ENCODE assay signal across 1 cellular context in the genomic region with DNA sequence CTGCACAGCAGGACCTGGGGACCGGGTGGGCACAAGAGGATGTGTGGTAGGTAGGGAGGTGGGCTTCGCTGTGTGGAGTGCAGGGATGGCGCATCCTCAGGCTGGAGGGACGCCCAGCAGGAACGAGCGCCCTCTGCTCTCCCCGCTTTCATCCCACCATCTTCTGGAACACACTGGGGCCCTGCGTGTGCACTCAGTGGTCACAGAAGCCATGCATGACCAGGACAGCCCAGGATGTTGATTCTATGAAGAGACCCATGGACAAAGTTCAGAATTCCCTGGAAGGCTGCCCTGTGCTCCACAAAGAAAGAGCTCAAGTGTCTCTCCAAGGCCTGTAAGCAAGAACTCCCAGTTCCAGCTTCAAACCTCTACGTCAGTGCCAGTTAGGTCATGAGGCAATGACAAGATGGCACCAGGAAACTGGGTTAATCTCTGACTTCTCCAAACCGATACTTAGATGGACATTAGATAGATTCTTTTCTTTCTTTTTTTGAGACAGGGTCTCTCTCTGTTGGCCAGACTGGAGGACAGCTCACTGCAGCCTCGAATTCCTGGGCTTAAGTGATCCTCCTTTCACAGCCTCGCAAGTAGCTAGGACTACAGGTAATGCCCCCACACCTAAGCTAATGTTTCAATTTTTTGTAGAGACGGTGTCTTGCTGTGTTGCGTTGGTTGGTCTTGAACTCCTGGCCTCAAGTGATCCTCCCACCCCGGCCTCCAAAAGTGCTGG.
TF ChIP-seq lines count a peak whose summit lies in the region.

No MANE protein-coding gene starts in this region.

TF ChIP-seq in liver, 16 proteins besides CTCF, POLR2A, EP300 and RAD21:
- TF ChIP-seq TAF1 (conservative IDR thresholded peaks at IDR 0.05) (peak; percentile 49), YY1 (IDR thresholded peaks at IDR 0.05) (peak; percentile 88), SP1 (IDR thresholded peaks at IDR 0.05) (peak; percentile 96), FOXA2 (IDR thresholded peaks at IDR 0.05) (peak; percentile 88), EGR1 (IDR thresholded peaks at IDR 0.05; ENCODE audit: low read depth in 2 of 2) (peak; percentile 21 to 42), JUND (IDR thresholded peaks at IDR 0.05) (peak; percentile 81 to 83), HNF4G (IDR thresholded peaks at IDR 0.05) (peak; percentile 88), NR2F2 (IDR thresholded peaks at IDR 0.05) (peak; percentile 81), FOXA1 (IDR thresholded peaks at IDR 0.05) (peak; percentile 84), GABPA (IDR thresholded peaks at IDR 0.05 in 1 of 2, conservative IDR thresholded peaks at IDR 0.05 in 1 of 2) (no peak), RXRA (IDR thresholded peaks at IDR 0.05) (peak; percentile 90 to 95), HNF4A (conservative IDR thresholded peaks at IDR 0.05) (peak; percentile 95 to 96)
- TF ChIP-seq, protein P1, sequence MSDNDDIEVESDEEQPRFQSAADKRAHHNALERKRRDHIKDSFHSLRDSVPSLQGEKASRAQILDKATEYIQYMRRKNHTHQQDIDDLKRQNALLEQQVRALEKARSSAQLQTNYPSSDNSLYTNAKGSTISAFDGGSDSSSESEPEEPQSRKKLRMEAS (IDR thresholded peaks at IDR 0.05), result peak; percentile 79
- TF ChIP-seq, protein P2, sequence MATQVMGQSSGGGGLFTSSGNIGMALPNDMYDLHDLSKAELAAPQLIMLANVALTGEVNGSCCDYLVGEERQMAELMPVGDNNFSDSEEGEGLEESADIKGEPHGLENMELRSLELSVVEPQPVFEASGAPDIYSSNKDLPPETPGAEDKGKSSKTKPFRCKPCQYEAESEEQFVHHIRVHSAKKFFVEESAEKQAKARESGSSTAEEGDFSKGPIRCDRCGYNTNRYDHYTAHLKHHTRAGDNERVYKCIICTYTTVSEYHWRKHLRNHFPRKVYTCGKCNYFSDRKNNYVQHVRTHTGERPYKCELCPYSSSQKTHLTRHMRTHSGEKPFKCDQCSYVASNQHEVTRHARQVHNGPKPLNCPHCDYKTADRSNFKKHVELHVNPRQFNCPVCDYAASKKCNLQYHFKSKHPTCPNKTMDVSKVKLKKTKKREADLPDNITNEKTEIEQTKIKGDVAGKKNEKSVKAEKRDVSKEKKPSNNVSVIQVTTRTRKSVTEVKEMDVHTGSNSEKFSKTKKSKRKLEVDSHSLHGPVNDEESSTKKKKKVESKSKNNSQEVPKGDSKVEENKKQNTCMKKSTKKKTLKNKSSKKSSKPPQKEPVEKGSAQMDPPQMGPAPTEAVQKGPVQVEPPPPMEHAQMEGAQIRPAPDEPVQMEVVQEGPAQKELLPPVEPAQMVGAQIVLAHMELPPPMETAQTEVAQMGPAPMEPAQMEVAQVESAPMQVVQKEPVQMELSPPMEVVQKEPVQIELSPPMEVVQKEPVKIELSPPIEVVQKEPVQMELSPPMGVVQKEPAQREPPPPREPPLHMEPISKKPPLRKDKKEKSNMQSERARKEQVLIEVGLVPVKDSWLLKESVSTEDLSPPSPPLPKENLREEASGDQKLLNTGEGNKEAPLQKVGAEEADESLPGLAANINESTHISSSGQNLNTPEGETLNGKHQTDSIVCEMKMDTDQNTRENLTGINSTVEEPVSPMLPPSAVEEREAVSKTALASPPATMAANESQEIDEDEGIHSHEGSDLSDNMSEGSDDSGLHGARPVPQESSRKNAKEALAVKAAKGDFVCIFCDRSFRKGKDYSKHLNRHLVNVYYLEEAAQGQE (IDR thresholded peaks at IDR 0.05), result no peak
- TF ChIP-seq, protein P3, sequence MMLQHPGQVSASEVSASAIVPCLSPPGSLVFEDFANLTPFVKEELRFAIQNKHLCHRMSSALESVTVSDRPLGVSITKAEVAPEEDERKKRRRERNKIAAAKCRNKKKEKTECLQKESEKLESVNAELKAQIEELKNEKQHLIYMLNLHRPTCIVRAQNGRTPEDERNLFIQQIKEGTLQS (IDR thresholded peaks at IDR 0.05), result peak; percentile 70
- TF ChIP-seq, protein P4, sequence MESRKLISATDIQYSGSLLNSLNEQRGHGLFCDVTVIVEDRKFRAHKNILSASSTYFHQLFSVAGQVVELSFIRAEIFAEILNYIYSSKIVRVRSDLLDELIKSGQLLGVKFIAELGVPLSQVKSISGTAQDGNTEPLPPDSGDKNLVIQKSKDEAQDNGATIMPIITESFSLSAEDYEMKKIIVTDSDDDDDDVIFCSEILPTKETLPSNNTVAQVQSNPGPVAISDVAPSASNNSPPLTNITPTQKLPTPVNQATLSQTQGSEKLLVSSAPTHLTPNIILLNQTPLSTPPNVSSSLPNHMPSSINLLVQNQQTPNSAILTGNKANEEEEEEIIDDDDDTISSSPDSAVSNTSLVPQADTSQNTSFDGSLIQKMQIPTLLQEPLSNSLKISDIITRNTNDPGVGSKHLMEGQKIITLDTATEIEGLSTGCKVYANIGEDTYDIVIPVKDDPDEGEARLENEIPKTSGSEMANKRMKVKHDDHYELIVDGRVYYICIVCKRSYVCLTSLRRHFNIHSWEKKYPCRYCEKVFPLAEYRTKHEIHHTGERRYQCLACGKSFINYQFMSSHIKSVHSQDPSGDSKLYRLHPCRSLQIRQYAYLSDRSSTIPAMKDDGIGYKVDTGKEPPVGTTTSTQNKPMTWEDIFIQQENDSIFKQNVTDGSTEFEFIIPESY (IDR thresholded peaks at IDR 0.05), result peak; percentile 79
